ENCODE assay signal across 8 cellular contexts in the genomic region with DNA sequence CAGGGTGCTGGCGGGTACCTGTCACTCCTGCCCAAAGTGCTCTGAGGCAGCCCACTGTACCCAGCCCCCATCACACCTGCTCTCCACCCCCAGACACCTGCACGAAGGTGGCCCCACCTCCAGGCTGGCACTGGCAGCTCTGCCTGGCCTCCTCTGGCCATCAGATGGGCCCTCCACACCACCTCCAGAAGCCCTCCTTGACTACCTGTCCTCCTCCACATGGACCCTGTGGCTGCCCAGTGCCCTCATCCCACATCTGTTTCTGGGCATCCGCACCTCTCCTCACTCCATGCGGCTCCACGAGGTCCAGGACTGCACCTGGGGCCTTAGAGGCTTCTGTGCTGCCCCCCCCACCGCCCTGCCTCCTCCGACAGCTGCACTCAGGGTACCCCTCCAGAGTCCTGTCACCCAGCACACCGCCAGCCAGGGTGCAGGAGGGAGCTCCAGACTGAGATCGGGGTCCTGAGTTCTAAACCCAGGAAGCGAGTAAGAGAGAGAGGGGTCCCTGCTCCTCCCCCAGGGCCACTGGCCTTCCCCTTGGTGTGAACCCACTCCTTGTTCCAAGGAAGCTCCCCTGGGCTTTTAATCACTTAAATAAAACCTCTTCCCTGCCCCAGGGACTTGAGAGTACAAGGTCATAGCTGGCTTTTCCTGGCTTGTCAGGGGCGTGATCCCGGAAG. TPM values are rescaled to one million over a fixed set of nuclear protein-coding genes. Genes with fewer than 3 reads are reported as not detected.
DNase-seq lines count a peak whose midpoint lies in the region; ATAC-seq and TF ChIP-seq lines count a peak whose summit lies in the region.

No MANE protein-coding gene starts in this region.

- H3K27ac ChIP-seq in SK-N-SH (ENCODE audit: low read depth in 2 of 2, low read length in 1 of 2), result no peak overlapping the region
- H3K27ac ChIP-seq in mesodermal cell (ENCODE audit: low read depth, low read length, severe bottlenecking), result no peak overlapping the region
- H3K27ac ChIP-seq in thymus (ENCODE audit: low read depth), result peak overlapping the region; percentile 3

- H3K79me2 ChIP-seq in SK-N-SH (ENCODE audit: insufficient read depth), result peaks cover 21% of the 10 kb centered on the region

- WGBS in SK-N-SH (ENCODE audit: low lambda C conversion rate), result 95% methylated on average over 11 of the region's 12 CpGs
- 91 to 98% methylated on average over 10 to 11 of the region's 12 CpGs for WGBS in mesodermal cell (ENCODE audit: insufficient coverage in 2 of 2), 2 experiments
- 84% methylated on average over 12 of the region's 12 CpGs for WGBS in thymus

- H3K9me2 ChIP-seq in SK-N-SH, result no peaks in the 10 kb centered on the region

- CTCF ChIA-PET in SK-N-SH (lab: Yijun Ruan, JAX), result interaction anchor here (0.8 to 2.2 kb wide), 7 partner anchors 24 to 240 kb away, joined by 3 to 12 read pairs (median 4); no protein-coding TSS in a partner anchor

- TF ChIP-seq EP300 in SK-N-SH (IDR thresholded peaks at IDR 0.05; ENCODE audit: borderline replicate concordance in 1 of 2, low read depth in 1 of 2, low read length in 1 of 2), result no peak

- POLR2A ChIA-PET in SK-N-SH (lab: Yijun Ruan, JAX), result interaction anchor here (0.9 to 1.2 kb wide), 2 partner anchors 13 to 27 kb away, joined by 3 read pairs; no protein-coding TSS in a partner anchor

- H3K9ac ChIP-seq in SK-N-SH, result no peak overlapping the region

- peaks cover 0 to 31% of the 10 kb centered on the region in 2 experiments for H3K36me3 ChIP-seq in SK-N-SH (replicated peaks in 1 of 2; ENCODE audit: control insufficient read depth in 1 of 2, insufficient read depth in 2 of 2, low read length in 1 of 2)
- peaks cover 18% of the 10 kb centered on the region for H3K36me3 ChIP-seq in mesodermal cell (ENCODE audit: control insufficient read depth, insufficient read depth, low read length)
- H3K36me3 ChIP-seq in thymus (ENCODE audit: control insufficient read depth, insufficient read depth), result peaks cover 24% of the 10 kb centered on the region

- no peak for TF ChIP-seq RAD21 in SK-N-SH (IDR thresholded peaks at IDR 0.05; ENCODE audit: low read length)

- DNase-seq in SK-N-SH (no peak), choroid plexus epithelial cell (ENCODE audit: low read depth) (no peak), NCI-H2196 (lab: John Stamatoyannopoulos, UW; ENCODE audit: unreplicated experiment) (no peak), NCI-H1694 (lab: John Stamatoyannopoulos, UW) (no peak), AML-193 (lab: John Stamatoyannopoulos, UW) (no peak)

- TF ChIP-seq CTCF in SK-N-SH (IDR thresholded peaks at IDR 0.05) (no peak), choroid plexus epithelial cell (conservative IDR thresholded peaks at IDR 0.05; ENCODE audit: low read depth, low read length) (no peak)

- no peak for ATAC-seq in SK-N-SH treated with all-trans-retinoic acid at 6 μM for 48 hours

- H3K4me3 ChIP-seq in SK-N-SH (ENCODE audit: low read depth in 2 of 2, low read length in 1 of 2) (peak overlapping the region in 1 of 2 experiments; percentile 94; a peak in 1 of 4 replicates), choroid plexus epithelial cell (ENCODE audit: low read depth, low read length) (peak overlapping the region; percentile 91), mesodermal cell (ENCODE audit: extremely low read depth, insufficient read depth, low read length, poor library complexity, severe bottlenecking) (peak overlapping the region; percentile 89), thymus (ENCODE audit: low read length) (peak overlapping the region; percentile 88)

- H3K4me1 ChIP-seq in SK-N-SH (ENCODE audit: control insufficient read depth in 1 of 2, insufficient read depth in 2 of 2, low read depth in 1 of 2, low read length in 1 of 2) (peaks cover 4 to 19% of the 10 kb centered on the region in 2 experiments; a peak in 3 of 4 replicates), mesodermal cell (ENCODE audit: control insufficient read depth, insufficient read depth, low read length, poor library complexity, severe bottlenecking) (peaks cover 28% of the 10 kb centered on the region), thymus (ENCODE audit: control insufficient read depth, insufficient read depth, low read length) (peaks cover 41% of the 10 kb centered on the region)

- peak overlapping the region; percentile 99 for H3K4me2 ChIP-seq in SK-N-SH

- no peaks in the 10 kb centered on the region for H4K20me1 ChIP-seq in SK-N-SH (ENCODE audit: insufficient read depth)

- H3F3A ChIP-seq in SK-N-SH (replicated peaks; ENCODE audit: insufficient read depth), result no peaks in the 10 kb centered on the region

- H2AFZ ChIP-seq in SK-N-SH (ENCODE audit: low read depth), result no peak overlapping the region

- H3K27me3 ChIP-seq in SK-N-SH (ENCODE audit: insufficient read depth) (no peaks in the 10 kb centered on the region), thymus (ENCODE audit: control insufficient read depth, insufficient read depth) (no peaks in the 10 kb centered on the region)

- H3K9me3 ChIP-seq in SK-N-SH (no peaks in the 10 kb centered on the region), mesodermal cell (ENCODE audit: control insufficient read depth, low read length) (no peaks in the 10 kb centered on the region), thymus (ENCODE audit: control insufficient read depth) (no peaks in the 10 kb centered on the region)

TF ChIP-seq in SK-N-SH, 30 proteins besides CTCF, POLR2A, EP300 and RAD21:
- TF ChIP-seq SMC3 (IDR thresholded peaks at IDR 0.05; ENCODE audit: low read depth, low read length), result no peak
- no peak for TF ChIP-seq YY1 (IDR thresholded peaks at IDR 0.05; ENCODE audit: low read depth)
- TF ChIP-seq MXI1 (IDR thresholded peaks at IDR 0.05; ENCODE audit: low read depth, low read length), result no peak
- TF ChIP-seq GABPA (IDR thresholded peaks at IDR 0.05; ENCODE audit: low read depth), result no peak

TF ChIP-seq in SK-N-SH treated with all-trans-retinoic acid at 6 μM for 48 hours, 23 proteins besides CTCF, POLR2A, EP300 and RAD21 (continues in another document):
- TF ChIP-seq RARB (CRISPR knock-in tag; IDR thresholded peaks at IDR 0.05) (no peak), CSDC2 (CRISPR knock-in tag; IDR thresholded peaks at IDR 0.05) (no peak), BACH2 (CRISPR knock-in tag; IDR thresholded peaks at IDR 0.05; ENCODE audit: borderline replicate concordance) (no peak), ESRRG (CRISPR knock-in tag; IDR thresholded peaks at IDR 0.05) (no peak), SNAI2 (CRISPR knock-in tag; IDR thresholded peaks at IDR 0.05) (no peak), PPARA (CRISPR knock-in tag; IDR thresholded peaks at IDR 0.05; ENCODE audit: borderline replicate concordance) (no peak), ZNF8 (CRISPR knock-in tag; IDR thresholded peaks at IDR 0.05) (no peak), ZFP30 (CRISPR knock-in tag; IDR thresholded peaks at IDR 0.05) (no peak), TCF4 (CRISPR knock-in tag; IDR thresholded peaks at IDR 0.05; ENCODE audit: borderline replicate concordance) (no peak), OSR1 (CRISPR knock-in tag; IDR thresholded peaks at IDR 0.05) (no peak)
- TF ChIP-seq, protein P1, sequence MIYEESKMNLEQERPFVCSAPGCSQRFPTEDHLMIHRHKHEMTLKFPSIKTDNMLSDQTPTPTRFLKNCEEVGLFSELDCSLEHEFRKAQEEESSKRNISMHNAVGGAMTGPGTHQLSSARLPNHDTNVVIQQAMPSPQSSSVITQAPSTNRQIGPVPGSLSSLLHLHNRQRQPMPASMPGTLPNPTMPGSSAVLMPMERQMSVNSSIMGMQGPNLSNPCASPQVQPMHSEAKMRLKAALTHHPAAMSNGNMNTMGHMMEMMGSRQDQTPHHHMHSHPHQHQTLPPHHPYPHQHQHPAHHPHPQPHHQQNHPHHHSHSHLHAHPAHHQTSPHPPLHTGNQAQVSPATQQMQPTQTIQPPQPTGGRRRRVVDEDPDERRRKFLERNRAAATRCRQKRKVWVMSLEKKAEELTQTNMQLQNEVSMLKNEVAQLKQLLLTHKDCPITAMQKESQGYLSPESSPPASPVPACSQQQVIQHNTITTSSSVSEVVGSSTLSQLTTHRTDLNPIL (CRISPR knock-in tag; IDR thresholded peaks at IDR 0.05; ENCODE audit: low read depth), result no peak
- TF ChIP-seq, protein P2, sequence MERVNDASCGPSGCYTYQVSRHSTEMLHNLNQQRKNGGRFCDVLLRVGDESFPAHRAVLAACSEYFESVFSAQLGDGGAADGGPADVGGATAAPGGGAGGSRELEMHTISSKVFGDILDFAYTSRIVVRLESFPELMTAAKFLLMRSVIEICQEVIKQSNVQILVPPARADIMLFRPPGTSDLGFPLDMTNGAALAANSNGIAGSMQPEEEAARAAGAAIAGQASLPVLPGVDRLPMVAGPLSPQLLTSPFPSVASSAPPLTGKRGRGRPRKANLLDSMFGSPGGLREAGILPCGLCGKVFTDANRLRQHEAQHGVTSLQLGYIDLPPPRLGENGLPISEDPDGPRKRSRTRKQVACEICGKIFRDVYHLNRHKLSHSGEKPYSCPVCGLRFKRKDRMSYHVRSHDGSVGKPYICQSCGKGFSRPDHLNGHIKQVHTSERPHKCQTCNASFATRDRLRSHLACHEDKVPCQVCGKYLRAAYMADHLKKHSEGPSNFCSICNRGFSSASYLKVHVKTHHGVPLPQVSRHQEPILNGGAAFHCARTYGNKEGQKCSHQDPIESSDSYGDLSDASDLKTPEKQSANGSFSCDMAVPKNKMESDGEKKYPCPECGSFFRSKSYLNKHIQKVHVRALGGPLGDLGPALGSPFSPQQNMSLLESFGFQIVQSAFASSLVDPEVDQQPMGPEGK (CRISPR knock-in tag; IDR thresholded peaks at IDR 0.05; ENCODE audit: borderline replicate concordance), result no peak

RNA-seq across cellular contexts. Expression of a gene that starts 1.7 kb away (rescaled TPM):
- 93.0 and 187 TPM in 2 replicates for polyA plus RNA-seq in SK-N-SH (2012; rRNA removed)
- polyA plus RNA-seq in SK-N-SH (2012; cell fraction: cytosol; rRNA removed), result 58.5 and 113 TPM in 2 replicates
- polyA plus RNA-seq in SK-N-SH (2012; cell fraction: nucleus; rRNA removed), result 234 TPM in 2 replicates
- 197 TPM for polyA plus RNA-seq in mesodermal cell (2013, experiment 1 of 2)
- 170 TPM for polyA plus RNA-seq in mesodermal cell (2013, experiment 2 of 2)
- polyA plus RNA-seq in thymus, result 487 TPM

RNA-seq across cellular contexts. Expression of a gene that starts 11.6 kb away (rescaled TPM):
- polyA plus RNA-seq in SK-N-SH (2012; rRNA removed), result 0.21 and 0.31 TPM in 2 replicates
- 0.13 and 0.24 TPM in 2 replicates for polyA plus RNA-seq in SK-N-SH (2012; cell fraction: cytosol; rRNA removed)
- 1.0 and 1.2 TPM in 2 replicates for polyA plus RNA-seq in SK-N-SH (2012; cell fraction: nucleus; rRNA removed)
- polyA plus RNA-seq in mesodermal cell (2013, experiment 1 of 2), result 0.33 TPM
- polyA plus RNA-seq in mesodermal cell (2013, experiment 2 of 2), result 0.46 TPM
- 0.80 TPM for polyA plus RNA-seq in thymus
